In genomic region chr5:92956886-92957285, GRCh38 we compare ENCODE assay signal across 21 cellular contexts.
"Had no signal": no experiment of that assay in that cellular context is flagged by ENCODE, and none has a peak within 500 bp of the region (broad histone marks: within the 10 kb centered on the region; RNA-seq: fewer than 3 reads in every experiment).

No MANE protein-coding gene starts in this region.

- H3K27me3 ChIP-seq: esophagus squamous epithelium, right atrium auricular region, sigmoid colon, stomach, tibial nerve, upper lobe of left lung had no signal

- H3K27ac ChIP-seq: esophagus squamous epithelium, prostate gland, right atrium auricular region, sigmoid colon, stomach, tibial nerve, upper lobe of left lung had no signal

- ATAC-seq: left lobe of liver; natural killer cell treated with Interleukin-12 subunit alpha and Interleukin-12 subunit beta and Interleukin-15 and Interleukin-18, amount 100 ng/mL, for 72 hours; stimulated activated effector memory CD8-positive, alpha-beta T cell treated with anti-CD3 and anti-CD28 coated beads, Interleukin-12 subunit alpha, Interleukin-12 subunit beta, amount 100 ng/mL, for 72 hours had no signal

- DNase-seq: cerebellar nuclear complex; effector memory CD4-positive, alpha-beta T cell; erythroblast; esophagus squamous epithelium; hypothalamus; immature natural killer cell; naive B cell; nucleus accumbens; sigmoid colon; stimulated activated CD4-positive, alpha-beta T cell treated with anti-CD3 and anti-CD28 coated beads, Interleukin-2, amount 100 ng/mL, for 24 hours; stimulated activated CD4-positive, alpha-beta T cell treated with anti-CD3 and anti-CD28 coated beads, Interleukin-4, amount 100 ng/mL, for 24 hours; stimulated activated naive CD4-positive, alpha-beta T cell treated with Interleukin-2 at 50 U/mL for 16 hours; stomach; upper lobe of left lung had no signal

- H3K4me1 ChIP-seq: esophagus squamous epithelium, prostate gland, right atrium auricular region, sigmoid colon, stomach, tibial nerve, upper lobe of left lung had no signal

- H3K36me3 ChIP-seq: esophagus squamous epithelium, prostate gland, right atrium auricular region, sigmoid colon, stomach, tibial nerve, upper lobe of left lung had no signal

- H3K9me3 ChIP-seq: esophagus squamous epithelium, prostate gland had no signal

- H3K4me3 ChIP-seq: esophagus squamous epithelium, lung, prostate gland, right atrium auricular region, sigmoid colon, stomach, tibial nerve, upper lobe of left lung had no signal
